In the genomic region with DNA sequence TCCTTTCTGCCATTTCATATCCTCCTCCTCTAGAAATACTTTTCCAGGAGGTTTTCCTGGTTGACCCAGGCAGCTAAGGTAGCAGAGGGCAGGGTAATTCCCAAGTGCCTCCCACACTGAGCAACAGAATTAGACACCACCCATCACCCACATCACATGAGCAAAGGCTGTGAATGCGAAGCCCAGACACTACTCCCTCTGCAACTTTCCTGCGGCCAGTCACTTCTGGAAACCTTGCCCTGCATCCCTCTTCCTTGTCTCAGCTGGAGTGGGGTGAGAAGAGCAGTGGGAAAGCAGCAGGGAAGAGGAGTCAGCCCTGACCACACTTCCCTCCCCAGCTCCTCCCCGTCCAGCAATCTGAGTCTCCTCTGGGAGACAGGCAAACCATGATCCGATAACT, we compare ENCODE assay signal across 18 cellular contexts. TPM values are rescaled to one million over a fixed set of nuclear protein-coding genes. Genes with fewer than 3 reads are reported as not detected.
DNase-seq lines count a peak whose midpoint lies in the region; ATAC-seq and TF ChIP-seq lines count a peak whose summit lies in the region.
"Had no signal": no experiment of that assay in that cellular context is flagged by ENCODE, and none has a peak within 500 bp of the region (broad histone marks: within the 10 kb centered on the region; RNA-seq: fewer than 3 reads in every experiment).

No MANE protein-coding gene starts in this region.

- no peak for TF ChIP-seq CTCF in nephron progenitor cell (IDR thresholded peaks at IDR 0.05)

- H3K27ac ChIP-seq in urinary bladder (ENCODE audit: low read depth): peak overlapping the region; percentile 24

- no peak overlapping the region for H3K4me3 ChIP-seq in urinary bladder (ENCODE audit: low read depth, low read length)

- H3K9me3 Mint-ChIP-seq in nephron progenitor cell: no peaks in the 10 kb centered on the region
- H3K9me3 Mint-ChIP-seq: activated CD4-positive, alpha-beta T cell treated with anti-CD3 and anti-CD28 coated beads, Interleukin-2, amount 10 ng/mL, durations not matched to agents 24 days and 14 days had no signal

- no peak overlapping the region for H3K4me3 Mint-ChIP-seq in nephron progenitor cell
- H3K4me3 Mint-ChIP-seq: activated CD4-positive, alpha-beta T cell treated with anti-CD3 and anti-CD28 coated beads, Interleukin-2, amount 10 ng/mL, durations not matched to agents 24 days and 14 days had no signal

- no peaks in the 10 kb centered on the region for H3K36me3 Mint-ChIP-seq in nephron progenitor cell (ENCODE audit: low read depth)

- H3K27me3 Mint-ChIP-seq in nephron progenitor cell (ENCODE audit: low read depth, poor library complexity): peaks cover 9% of the 10 kb centered on the region

- 62% methylated on average over 4 of the region's 4 CpGs for WGBS in urinary bladder

- H3K4me1 ChIP-seq in urinary bladder (ENCODE audit: insufficient read depth): no peaks in the 10 kb centered on the region

- intact Hi-C loops in Right ventricle myocardium superior (cut with DNase I) (no loop called here), Right ventricle myocardium inferior (cut with DNase I) (loop anchor here (5.0 kb wide), 1 partner anchor 202 kb away; no protein-coding TSS in a partner anchor), left cardiac atrium (cut with DNase I) (loop anchor here in 1 of 2 donors (5.0 kb wide), 1 partner anchor 92 kb away; no protein-coding TSS in a partner anchor), posterior vena cava (cut with DNase I) (loop anchor here in 1 of 2 donors (10.0 kb wide), 1 partner anchor 200 kb away; no protein-coding TSS in a partner anchor)

- H3K36me3 ChIP-seq in urinary bladder (ENCODE audit: insufficient read depth): no peaks in the 10 kb centered on the region

- peak overlapping the region; percentile 64 for H3K27ac Mint-ChIP-seq in nephron progenitor cell
- H3K27ac Mint-ChIP-seq: activated CD4-positive, alpha-beta T cell treated with anti-CD3 and anti-CD28 coated beads, Interleukin-2, amount 10 ng/mL, durations not matched to agents 24 days and 14 days had no signal

- peaks cover 47% of the 10 kb centered on the region for H3K4me1 Mint-ChIP-seq in nephron progenitor cell

- ATAC-seq in Right ventricle myocardium superior (ENCODE audit: poor library complexity) (peak; percentile 36), Right ventricle myocardium inferior (no peak), left cardiac atrium (peak; percentile 8 to 50), GM21825 (IDR thresholded peaks at IDR 0.05; ENCODE audit: unreplicated experiment) (no peak)
- ATAC-seq: HCT116 had no signal

- DNase-seq in Right ventricle myocardium superior: no peak
- DNase-seq in Right ventricle myocardium inferior (ENCODE audit: missing footprints): no peak
- DNase-seq in left cardiac atrium: no peak
- no peak for DNase-seq in nephron progenitor cell
- no peak for DNase-seq in NCI-H226
- DNase-seq in posterior vena cava (ENCODE audit: low spot score): no peak
- DNase-seq: activated CD4-positive, alpha-beta T cell treated with anti-CD3 and anti-CD28 coated beads, Interleukin-2, amount 10 ng/mL, durations not matched to agents 24 days and 14 days; activated T-cell treated with anti-CD3 and anti-CD28 coated beads, Interleukin-2, amount 50 U/mL, for 48 hours; cortex of kidney; NCI-H2029 treated with DMSO at 0.1 percent for 48 hours; NCI-H82; stimulated activated naive CD4-positive, alpha-beta T cell; T-helper 2 cell had no signal

RNA-seq across cellular contexts. Expression of a gene that starts 15.2 kb away (rescaled TPM):
- total RNA-seq in Right ventricle myocardium superior (33.4 TPM), Right ventricle myocardium inferior (43.1 TPM), left cardiac atrium (100 to 1,000 TPM; 125 to 241 TPM), urinary bladder (59.4 TPM), posterior vena cava (100 to 1,000 TPM in 1 of 2 donors, 10 to 100 TPM in 1; 65.3 to 110 TPM)
- 84.0 TPM for polyA plus RNA-seq in urinary bladder
- total RNA-seq: A172; activated CD4-positive, alpha-beta T cell treated with anti-CD3 and anti-CD28 coated beads, Interleukin-2, amount 10 ng/mL, durations not matched to agents 24 days and 14 days; M059J had no signal

RNA-seq across cellular contexts. Expression of a gene that starts 15.6 kb away (rescaled TPM):
- total RNA-seq in Right ventricle myocardium superior (27.1 TPM), Right ventricle myocardium inferior (31.1 TPM), left cardiac atrium (100 to 1,000 TPM in 1 of 2 donors, 10 to 100 TPM in 1; 92.1 to 110 TPM), urinary bladder (20.8 TPM), posterior vena cava (10 to 100 TPM; 47.2 to 70.7 TPM)
- 56.1 TPM for polyA plus RNA-seq in urinary bladder
- total RNA-seq: A172; activated CD4-positive, alpha-beta T cell treated with anti-CD3 and anti-CD28 coated beads, Interleukin-2, amount 10 ng/mL, durations not matched to agents 24 days and 14 days had no signal

RNA-seq across cellular contexts. Expression of a gene that starts 47.7 kb away (rescaled TPM):
- 8.5 TPM for total RNA-seq in Right ventricle myocardium superior
- total RNA-seq in Right ventricle myocardium inferior: 9.0 TPM
- 10 to 100 TPM; 18.6 to 25.6 TPM for total RNA-seq in left cardiac atrium
- 25.6 TPM for total RNA-seq in urinary bladder
- polyA plus RNA-seq in urinary bladder: 24.3 TPM
- total RNA-seq in posterior vena cava: 10 to 100 TPM; 13.8 to 17.4 TPM
- total RNA-seq: A172, M059J had no signal

Comparison
In these comparisons a context has a peak if more than half of its experiments do, and no peak if none do; other contexts are left out.
1. ATAC-seq: peak in Right ventricle myocardium superior (single experiment) and left cardiac atrium (2 of 2); none in Right ventricle myocardium inferior (single experiment) and GM21825 (single experiment).